Comparison of ENCODE assay signal across 19 cellular contexts in the genomic region with DNA sequence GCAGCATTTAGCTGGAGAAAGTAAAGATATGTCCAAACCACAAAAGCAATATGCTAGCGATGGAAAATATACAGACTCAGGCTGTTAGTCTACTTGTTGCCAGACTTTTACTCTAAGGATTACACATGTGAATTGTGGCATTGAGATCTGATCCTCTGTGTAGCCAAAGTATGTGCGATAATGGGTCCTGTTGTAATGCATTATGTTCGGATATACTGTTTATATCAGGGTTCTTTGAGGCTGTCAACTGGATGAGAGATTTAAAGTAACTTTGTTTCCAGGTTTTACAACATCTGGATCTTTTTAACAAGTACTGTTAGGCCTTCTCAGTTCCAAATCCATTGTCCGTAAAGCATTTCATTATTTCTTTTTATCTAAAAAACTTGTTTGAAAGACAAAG.
DNase-seq lines count a peak whose midpoint lies in the region; ATAC-seq, FAIRE-seq and TF ChIP-seq lines count a peak whose summit lies in the region.
"Had no signal": no experiment of that assay in that cellular context is flagged by ENCODE, and none has a peak within 500 bp of the region (broad histone marks: within the 10 kb centered on the region; RNA-seq: fewer than 3 reads in every experiment).

No MANE protein-coding gene starts in this region.

- dilution Hi-C loops in IMR-90 (cut with HindIII; ENCODE audit: low sequenced_read_pairs, unreplicated experiment), result no loop called here

- no peak overlapping the region for H2AK9ac ChIP-seq in IMR-90 (replicated peaks; ENCODE audit: low read depth, low read length, poor library complexity)

- H3K4me1 ChIP-seq in IMR-90 (ENCODE audit: control insufficient read depth, insufficient read depth, low read length) (0 out of 2 replicates have a peak, but pooled peaks cover 2% of the 10 kb centered on the region), hepatocyte (ENCODE audit: insufficient read depth) (no peaks in the 10 kb centered on the region), prostate gland (replicated peaks) (no peaks in the 10 kb centered on the region)
- H3K4me1 ChIP-seq: BLaER1 had no signal

- no peaks in the 10 kb centered on the region for H3K9me2 ChIP-seq in hepatocyte (replicated peaks; ENCODE audit: insufficient read depth)

- H3K27ac ChIP-seq in IMR-90 (ENCODE audit: insufficient read depth, low read length) (no peak overlapping the region), hepatocyte (peak overlapping the region; percentile 70), prostate gland (no peak overlapping the region)
- H3K27ac ChIP-seq: BLaER1, C4-2B had no signal

- H2AK5ac ChIP-seq in IMR-90 (ENCODE audit: low read depth, low read length), result no peak overlapping the region

- intact Hi-C loops in IMR-90 (cut with micrococcal nuclease), result no loop called here
- intact Hi-C loops in prostate gland (cut with DNase I), result no loop called here

- no peak overlapping the region for H2BK20ac ChIP-seq in IMR-90 (ENCODE audit: low read depth, low read length)

- TF ChIP-seq POLR2A in IMR-90 (IDR thresholded peaks at IDR 0.05; ENCODE audit: low read depth, low read length) (no peak), prostate gland (IDR thresholded peaks at IDR 0.05) (no peak)

- H2BK15ac ChIP-seq in IMR-90 (ENCODE audit: low read depth, low read length), result no peak overlapping the region

- CTCF ChIA-PET in IMR-90 (lab: Yijun Ruan, JAX), result no interaction called here

- BruUV-seq in IMR-90 (replicated peaks; lab: Mats Ljungman, UMichigan), result no TSS peak

- no peak for TF ChIP-seq RAD21 in IMR-90 (IDR thresholded peaks at IDR 0.05; ENCODE audit: low read length)

- DNase-seq in IMR-90 (peak; percentile 36), fibroblast of peridontal ligament (ENCODE audit: extremely low read depth) (peak; percentile 59), hepatocyte (ENCODE audit: low spot score) (peak; percentile 17), GM19239 (ENCODE audit: insufficient read length, low spot score) (no peak), CD1c-positive myeloid dendritic cell (ENCODE audit: extremely low spot score) (no peak), foreskin melanocyte (no peak), prostate gland (ENCODE audit: low spot score) (no peak)
- DNase-seq: CD4-positive, alpha-beta T cell; CD8-positive, alpha-beta memory T cell; DMS 273 treated with DMSO at 0.1 percent for 48 hours; DMS79; EL; GDM1 had no signal

- no peak overlapping the region for H4K8ac ChIP-seq in IMR-90 (ENCODE audit: low read depth in 2 of 2, low read length in 2 of 2)

- H3K56ac ChIP-seq in IMR-90 (ENCODE audit: extremely low read depth, insufficient read depth, low read length), result no peak overlapping the region

- H2AFZ ChIP-seq in IMR-90 (replicated peaks; ENCODE audit: low read length, poor library complexity) (no peak overlapping the region), hepatocyte (no peak overlapping the region)
- H2AFZ ChIP-seq: GM23338 had no signal

- H3K27me3 ChIP-seq in IMR-90 (ENCODE audit: control insufficient read depth, insufficient read depth, low read length) (no peaks in the 10 kb centered on the region), hepatocyte (no peaks in the 10 kb centered on the region), prostate gland (replicated peaks; ENCODE audit: insufficient read depth) (no peaks in the 10 kb centered on the region)
- H3K27me3 ChIP-seq: BLaER1 had no signal

- TF ChIP-seq CTCF in IMR-90 (conservative IDR thresholded peaks at IDR 0.05; ENCODE audit: low read depth, low read length) (no peak), hepatocyte (IDR thresholded peaks at IDR 0.05; ENCODE audit: poor library complexity) (no peak), prostate gland (IDR thresholded peaks at IDR 0.05) (no peak)

- 0 out of 2 replicates have a peak overlapping the region, but pooled peaks have one; percentile 5 for H3K23ac ChIP-seq in IMR-90 (ENCODE audit: low read depth, low read length)

- no peak for FAIRE-seq in GM19239 (lab: Jason Lieb, UNC)
- FAIRE-seq: D721Med, GM12891, GM18507 had no signal

- H3K79me2 ChIP-seq in hepatocyte, result no peaks in the 10 kb centered on the region

- H3K4ac ChIP-seq in IMR-90 (ENCODE audit: low read depth, low read length), result no peak overlapping the region

- peak; percentile 66 for ATAC-seq in IMR-90 (ENCODE audit: low read depth)
- ATAC-seq: GM23338 had no signal

- WGBS in IMR-90 (ENCODE audit: extremely low coverage in 2 of 2, insufficient read length in 1 of 2), 2 experiments, result 17% methylated on average over 1 of the region's 4 CpGs; no CpG with 5 or more reads in 1 of the 2 experiments
- WGBS in hepatocyte (ENCODE audit: low lambda C conversion rate, missing lambda C conversion rate), result 61% methylated on average over 4 of the region's 4 CpGs
- 69% methylated on average over 4 of the region's 4 CpGs for WGBS in prostate gland

- no peaks in the 10 kb centered on the region for H3K9me3 ChIP-seq in IMR-90 (ENCODE audit: control insufficient read depth, insufficient read depth, low read length)
- no peaks in the 10 kb centered on the region for H3K9me3 ChIP-seq in hepatocyte (ENCODE audit: low read depth)
- no peaks in the 10 kb centered on the region for H3K9me3 ChIP-seq in prostate gland
- H3K9me3 ChIP-seq: BLaER1 had no signal

- no peak overlapping the region for H2BK120ac ChIP-seq in IMR-90 (ENCODE audit: low read depth, low read length)

- no peak overlapping the region for H4K5ac ChIP-seq in IMR-90 (ENCODE audit: low read depth, low read length)

- H3K36me3 ChIP-seq in IMR-90 (ENCODE audit: control insufficient read depth, insufficient read depth, low read length) (no peaks in the 10 kb centered on the region), hepatocyte (replicated peaks; ENCODE audit: insufficient read depth, low read depth) (no peaks in the 10 kb centered on the region), prostate gland (no peaks in the 10 kb centered on the region)
- H3K36me3 ChIP-seq: BLaER1 had no signal

- H3K9ac ChIP-seq in IMR-90 (ENCODE audit: low read depth, low read length), result no peak overlapping the region
- H3K9ac ChIP-seq: BLaER1 had no signal

- no peak overlapping the region for H3K14ac ChIP-seq in IMR-90 (replicated peaks; ENCODE audit: low read depth, low read length)

- H3K79me1 ChIP-seq in IMR-90 (ENCODE audit: low read depth in 1 of 2, low read length in 2 of 2), result peaks cover 0 to 4% of the 10 kb centered on the region in 2 experiments; a peak in 2 of 4 replicates

- peaks cover 2% of the 10 kb centered on the region; the same call in 1 of the 2 replicates for H3K9me1 ChIP-seq in IMR-90 (ENCODE audit: insufficient read depth, low read length)

- H3K18ac ChIP-seq in IMR-90 (ENCODE audit: low read depth, low read length), result no peak overlapping the region

- H2BK5ac ChIP-seq in IMR-90 (ENCODE audit: low read depth, low read length, poor library complexity, severe bottlenecking), result no peak overlapping the region

- POLR2A ChIA-PET in IMR-90 (lab: Charles Lee; ENCODE audit: unreplicated experiment), result no interaction called here

- in situ Hi-C loops in IMR-90 (cut with MboI; ENCODE audit: low sequenced_read_pairs), result no loop called here

- H4K20me1 ChIP-seq in IMR-90 (ENCODE audit: insufficient read depth, low read length), result no peaks in the 10 kb centered on the region
- H4K20me1 ChIP-seq in hepatocyte (ENCODE audit: insufficient read depth, poor library complexity, severe bottlenecking), result no peaks in the 10 kb centered on the region
- H4K20me1 ChIP-seq: BLaER1 had no signal

- H3K4me2 ChIP-seq in IMR-90 (ENCODE audit: low read depth, low read length) (no peak overlapping the region), hepatocyte (no peak overlapping the region)
- H3K4me2 ChIP-seq: BLaER1, GM23338 had no signal

- H3K4me3 ChIP-seq in IMR-90 (ENCODE audit: insufficient read depth, low read depth, low read length) (no peak overlapping the region), hepatocyte (no peak overlapping the region), prostate gland (no peak overlapping the region)
- H3K4me3 ChIP-seq: BLaER1, GM23338 had no signal

- H4K91ac ChIP-seq in IMR-90 (ENCODE audit: insufficient read depth, low read depth, low read length), result no peak overlapping the region

TF ChIP-seq in IMR-90, 13 proteins besides CTCF, POLR2A, EP300 and RAD21:
- TF ChIP-seq FOS (IDR thresholded peaks at IDR 0.05; ENCODE audit: low read depth, low read length) (no peak), CEBPB (IDR thresholded peaks at IDR 0.05; ENCODE audit: low read depth, low read length) (no peak), RFX5 (IDR thresholded peaks at IDR 0.05; ENCODE audit: low read depth, low read length) (no peak), RCOR1 (IDR thresholded peaks at IDR 0.05; ENCODE audit: insufficient replicate concordance, low read length) (no peak), MAZ (IDR thresholded peaks at IDR 0.05; ENCODE audit: borderline replicate concordance, low read depth, low read length) (no peak), SMC3 (IDR thresholded peaks at IDR 0.05; ENCODE audit: low read depth, low read length) (no peak), MAFK (IDR thresholded peaks at IDR 0.05; ENCODE audit: low read depth, low read length) (no peak), CHD1 (IDR thresholded peaks at IDR 0.05; ENCODE audit: low read depth, low read length) (no peak), BHLHE40 (IDR thresholded peaks at IDR 0.05; ENCODE audit: low read depth, low read length) (no peak), NFE2L2 (IDR thresholded peaks at IDR 0.05; ENCODE audit: low read depth, low read length) (no peak), MXI1 (IDR thresholded peaks at IDR 0.05; ENCODE audit: borderline replicate concordance, low read depth, low read length) (no peak)
- TF ChIP-seq, protein P1, sequence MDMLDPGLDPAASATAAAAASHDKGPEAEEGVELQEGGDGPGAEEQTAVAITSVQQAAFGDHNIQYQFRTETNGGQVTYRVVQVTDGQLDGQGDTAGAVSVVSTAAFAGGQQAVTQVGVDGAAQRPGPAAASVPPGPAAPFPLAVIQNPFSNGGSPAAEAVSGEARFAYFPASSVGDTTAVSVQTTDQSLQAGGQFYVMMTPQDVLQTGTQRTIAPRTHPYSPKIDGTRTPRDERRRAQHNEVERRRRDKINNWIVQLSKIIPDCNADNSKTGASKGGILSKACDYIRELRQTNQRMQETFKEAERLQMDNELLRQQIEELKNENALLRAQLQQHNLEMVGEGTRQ (IDR thresholded peaks at IDR 0.05; ENCODE audit: low read depth, low read length), result no peak
- TF ChIP-seq, protein P2, sequence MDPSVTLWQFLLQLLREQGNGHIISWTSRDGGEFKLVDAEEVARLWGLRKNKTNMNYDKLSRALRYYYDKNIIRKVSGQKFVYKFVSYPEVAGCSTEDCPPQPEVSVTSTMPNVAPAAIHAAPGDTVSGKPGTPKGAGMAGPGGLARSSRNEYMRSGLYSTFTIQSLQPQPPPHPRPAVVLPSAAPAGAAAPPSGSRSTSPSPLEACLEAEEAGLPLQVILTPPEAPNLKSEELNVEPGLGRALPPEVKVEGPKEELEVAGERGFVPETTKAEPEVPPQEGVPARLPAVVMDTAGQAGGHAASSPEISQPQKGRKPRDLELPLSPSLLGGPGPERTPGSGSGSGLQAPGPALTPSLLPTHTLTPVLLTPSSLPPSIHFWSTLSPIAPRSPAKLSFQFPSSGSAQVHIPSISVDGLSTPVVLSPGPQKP (IDR thresholded peaks at IDR 0.05; ENCODE audit: borderline replicate concordance, low read depth, low read length), result no peak
TF ChIP-seq in IMR-90: peak in this region for 0.

Comparison
In these comparisons a context has a peak if more than half of its experiments do, and no peak if none do; other contexts are left out.
1. DNase-seq: peak in IMR-90 (single experiment), fibroblast of peridontal ligament (single experiment) and hepatocyte (single experiment); none in GM19239 (single experiment), CD1c-positive myeloid dendritic cell (single experiment), foreskin melanocyte (single experiment) and prostate gland (single experiment).